ENCODE assay signal across 3 cellular contexts in genomic region chr9:122053056-122053455, GRCh38.
TF ChIP-seq lines count a peak whose summit lies in the region.

No MANE protein-coding gene starts in this region.

TF ChIP-seq in SK-N-SH, 30 proteins besides CTCF, POLR2A, EP300 and RAD21:
- no peak for TF ChIP-seq REST (IDR thresholded peaks at IDR 0.05; ENCODE audit: low read depth, low read length)

TF ChIP-seq in SK-N-SH treated with all-trans-retinoic acid at 6 μM for 48 hours, 23 proteins besides CTCF, POLR2A, EP300 and RAD21:
- TF ChIP-seq ZNF8 (CRISPR knock-in tag; IDR thresholded peaks at IDR 0.05): no peak
- TF ChIP-seq ZFP3 (CRISPR knock-in tag; IDR thresholded peaks at IDR 0.05): no peak
- no peak for TF ChIP-seq ISL1 (CRISPR knock-in tag; IDR thresholded peaks at IDR 0.05)
- TF ChIP-seq ESRRG (CRISPR knock-in tag; IDR thresholded peaks at IDR 0.05): no peak
- TF ChIP-seq BACH2 (CRISPR knock-in tag; IDR thresholded peaks at IDR 0.05; ENCODE audit: borderline replicate concordance): no peak
- TF ChIP-seq ARNTL (CRISPR knock-in tag; IDR thresholded peaks at IDR 0.05; ENCODE audit: borderline replicate concordance, low read depth): no peak
- no peak for TF ChIP-seq CREB5 (CRISPR knock-in tag; IDR thresholded peaks at IDR 0.05; ENCODE audit: low read depth)
- no peak for TF ChIP-seq ZNF70 (CRISPR knock-in tag; IDR thresholded peaks at IDR 0.05)
- TF ChIP-seq PATZ1 (CRISPR knock-in tag; IDR thresholded peaks at IDR 0.05; ENCODE audit: borderline replicate concordance): no peak
- no peak for TF ChIP-seq ZNF565 (CRISPR knock-in tag; conservative IDR thresholded peaks at IDR 0.05; ENCODE audit: low read depth)
- TF ChIP-seq ZC3H10 (CRISPR knock-in tag; IDR thresholded peaks at IDR 0.05): no peak
- no peak for TF ChIP-seq TSHZ2 (CRISPR knock-in tag; IDR thresholded peaks at IDR 0.05)
- TF ChIP-seq TCF4 (CRISPR knock-in tag; IDR thresholded peaks at IDR 0.05; ENCODE audit: borderline replicate concordance): no peak
TF ChIP-seq in SK-N-SH treated with all-trans-retinoic acid at 6 μM for 48 hours: peak in this region for 0.

TF ChIP-seq in HepG2, 621 proteins besides CTCF, POLR2A, EP300 and RAD21:
- no peak for TF ChIP-seq ZNF563 (CRISPR knock-in tag; IDR thresholded peaks at IDR 0.05)
- no peak for TF ChIP-seq JUND (CRISPR knock-in tag; IDR thresholded peaks at IDR 0.05)
